1 cellular context compared by ENCODE assay signal in genomic region chr2:174585111-174585510, GRCh38.
TF ChIP-seq lines count a peak whose summit lies in the region.

No MANE protein-coding gene starts in this region.

TF ChIP-seq in liver, 16 proteins besides CTCF, POLR2A, EP300 and RAD21 (continued from another document):
- TF ChIP-seq RXRA (IDR thresholded peaks at IDR 0.05) (peak; percentile 21 to 90), YY1 (IDR thresholded peaks at IDR 0.05) (peak; percentile 80), REST (IDR thresholded peaks at IDR 0.05) (no peak), JUND (IDR thresholded peaks at IDR 0.05) (peak in 1 of 2 donors; percentile 70), FOXA2 (IDR thresholded peaks at IDR 0.05) (peak; percentile 90), ATF3 (IDR thresholded peaks at IDR 0.05) (no peak), MAX (IDR thresholded peaks at IDR 0.05) (peak; percentile 96), HNF4A (conservative IDR thresholded peaks at IDR 0.05) (peak; percentile 62 to 86), GABPA (IDR thresholded peaks at IDR 0.05 in 1 of 2, conservative IDR thresholded peaks at IDR 0.05 in 1 of 2) (peak in 1 of 2 donors; percentile 33), EGR1 (IDR thresholded peaks at IDR 0.05; ENCODE audit: low read depth in 2 of 2) (peak in 1 of 2 donors; percentile 76), SP1 (IDR thresholded peaks at IDR 0.05) (peak; percentile 70), NR2F2 (IDR thresholded peaks at IDR 0.05) (no peak), TAF1 (conservative IDR thresholded peaks at IDR 0.05) (no peak), HNF4G (IDR thresholded peaks at IDR 0.05) (peak; percentile 25)
